In the genomic region with DNA sequence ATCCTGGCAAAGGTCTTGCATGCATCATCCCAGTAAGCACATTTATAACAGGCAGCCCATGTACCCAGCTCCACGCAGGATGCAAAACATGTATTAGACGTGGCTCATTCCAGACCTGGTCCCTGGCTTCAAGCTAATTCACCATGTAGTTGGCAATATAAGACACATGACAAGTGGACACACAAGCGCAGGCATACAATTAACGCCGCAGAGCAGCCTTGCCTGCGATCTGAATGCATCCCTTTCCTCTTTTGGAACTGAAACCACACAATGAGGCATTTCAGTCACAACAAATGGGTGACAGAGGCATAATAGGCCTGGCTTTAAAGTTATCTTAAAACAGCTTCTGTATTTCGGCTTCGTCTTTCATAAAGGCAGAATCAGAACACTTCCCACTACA, we compare ENCODE assay signal across 20 cellular contexts.
DNase-seq lines count a peak whose midpoint lies in the region; ATAC-seq lines count a peak whose summit lies in the region.
"Had no signal": no experiment of that assay in that cellular context is flagged by ENCODE, and none has a peak within 500 bp of the region (broad histone marks: within the 10 kb centered on the region; RNA-seq: fewer than 3 reads in every experiment).

No MANE protein-coding gene starts in this region.

- DNase-seq in NCI-H526 treated with DMSO at 0.1 percent for 48 hours (lab: John Stamatoyannopoulos, UW) (peak; percentile 98), medulla oblongata (ENCODE audit: extremely low spot score) (peak; percentile 64), superior temporal gyrus (ENCODE audit: extremely low spot score) (peak; percentile 81), H7 (no peak), NCI-H1092 (lab: John Stamatoyannopoulos, UW) (no peak)
- DNase-seq in stimulated activated CD4-positive, alpha-beta T cell treated with anti-CD3 and anti-CD28 coated beads, Interleukin-4, amount 100 ng/mL, for 24 hours, result no peak
- DNase-seq: CD4-positive, CD25-positive, alpha-beta regulatory T cell; DMS 273 treated with DMSO at 0.1 percent for 48 hours; DND-41; HCEC 1CT; KBM-7; NCI-H1092 treated with DMSO at 0.1 percent for 48 hours; NCI-H1436 treated with DMSO at 0.1 percent for 48 hours; NCI-H2029; NCI-H2227 treated with DMSO at 0.1 percent for 48 hours; NCI-H510A treated with DMSO at 0.1 percent for 48 hours had no signal

- no peaks in the 10 kb centered on the region; the same call in 1 of the 2 replicates for H3K27me3 ChIP-seq in H7 (ENCODE audit: control insufficient read depth, insufficient read depth, low read length)
- H3K27me3 ChIP-seq: SJSA1 had no signal

- no peaks in the 10 kb centered on the region for H3K36me3 ChIP-seq in H7 (replicated peaks; ENCODE audit: control insufficient read depth, insufficient read depth, low read length)
- H3K36me3 ChIP-seq: SJSA1 had no signal

- no peak for ATAC-seq in GM21786 (IDR thresholded peaks at IDR 0.05; ENCODE audit: unreplicated experiment)
- ATAC-seq: Right ventricle myocardium inferior had no signal

- H3K27ac ChIP-seq in cingulate gyrus (ENCODE audit: low read depth, low read length), result peak overlapping the region; percentile 86
- H3K27ac ChIP-seq: SJSA1 had no signal

- H3K4me3 ChIP-seq in H7 (ENCODE audit: insufficient read depth, low read depth, low read length), result no peak overlapping the region
- H3K4me3 ChIP-seq: SJSA1 had no signal

Comparison
In these comparisons a context has a peak if more than half of its experiments do, and no peak if none do; other contexts are left out.
1. DNase-seq: peak in NCI-H526 treated with DMSO at 0.1 percent for 48 hours (single experiment), medulla oblongata (single experiment) and superior temporal gyrus (single experiment); none in stimulated activated CD4-positive, alpha-beta T cell treated with anti-CD3 and anti-CD28 coated beads, Interleukin-4, amount 100 ng/mL, for 24 hours (single experiment), H7 (single experiment) and NCI-H1092 (single experiment).